Comparison of ENCODE assay signal across 16 cellular contexts in the genomic region with DNA sequence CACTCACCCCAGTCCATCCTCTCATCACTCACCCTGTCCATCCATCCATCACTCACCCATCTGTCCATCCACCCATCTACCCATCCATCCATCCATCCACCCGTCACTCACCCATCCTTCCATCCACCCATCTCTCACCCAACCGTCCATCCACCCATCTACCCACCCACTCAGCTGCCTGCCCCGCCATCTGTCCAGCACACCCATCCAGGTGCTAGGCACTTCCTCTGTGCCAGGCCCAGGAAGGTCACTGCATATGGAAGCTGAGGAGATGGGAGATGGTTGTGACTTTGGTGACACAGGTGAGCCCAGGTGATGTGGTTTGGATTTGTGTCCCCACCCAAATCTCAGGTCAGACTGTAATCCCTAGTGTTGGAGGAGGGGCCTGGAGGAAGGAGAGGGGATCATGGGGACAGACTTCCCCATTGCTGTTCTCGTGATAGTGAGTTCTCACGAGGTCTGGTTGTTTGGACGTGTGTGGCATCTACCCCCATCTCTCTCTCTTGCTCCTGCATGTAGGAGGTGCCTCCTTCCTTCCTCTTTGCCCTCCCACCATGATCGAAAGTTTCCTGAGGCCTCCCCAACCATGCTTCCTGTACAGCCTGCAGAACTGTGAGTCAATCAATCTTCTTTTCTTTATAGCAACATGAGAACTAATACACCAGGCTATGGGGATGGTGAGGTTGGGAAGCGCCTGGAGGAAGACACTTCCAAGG. TPM values are rescaled to one million over a fixed set of nuclear protein-coding genes. Genes with fewer than 3 reads are reported as not detected.
A peak's percentile ranks its signal among the peaks of the same experiment; 100 is the strongest.
DNase-seq lines count a peak whose midpoint lies in the region; ATAC-seq and TF ChIP-seq lines count a peak whose summit lies in the region.
"Had no signal": no experiment of that assay in that cellular context is flagged by ENCODE, and none has a peak within 500 bp of the region (broad histone marks: within the 10 kb centered on the region; RNA-seq: fewer than 3 reads in every experiment).

No MANE protein-coding gene starts in this region.

- no peak for ATAC-seq in activated naive CD8-positive, alpha-beta T cell treated with anti-CD3 and anti-CD28 coated beads, Interleukin-2, amount 10 ng/mL, durations not matched to agents 7 days and 5 days (ENCODE audit: low read depth)
- no peak for ATAC-seq in activated T-cell treated with anti-CD3 and anti-CD28 coated beads, Interleukin-2, amount 50 U/mL, for 72 hours (replicated peaks in 1 of 2)

- peaks cover 48 to 49% of the 10 kb centered on the region in 2 donors for H3K36me3 Mint-ChIP-seq in CD4-positive, alpha-beta memory T cell
- H3K36me3 Mint-ChIP-seq in activated naive CD8-positive, alpha-beta T cell treated with anti-CD3 and anti-CD28 coated beads, Interleukin-2, amount 10 ng/mL, durations not matched to agents 7 days and 5 days, result peaks cover 32% of the 10 kb centered on the region
- peaks cover 32% of the 10 kb centered on the region for H3K36me3 Mint-ChIP-seq in neural crest cell (ENCODE audit: low read depth)
- peaks cover 14 to 24% of the 10 kb centered on the region in 2 donors for H3K36me3 Mint-ChIP-seq in activated T-cell treated with anti-CD3 and anti-CD28 coated beads, Interleukin-2, amount 50 U/mL, for 72 hours (ENCODE audit: insufficient read depth in 2 of 2)

- H3K27ac ChIP-seq in CD4-positive, alpha-beta memory T cell (ENCODE audit: low read depth, low read length), result no peak overlapping the region
- H3K27ac ChIP-seq in brain microvascular endothelial cell, result no peak overlapping the region

- TF ChIP-seq CTCF in neural crest cell (conservative IDR thresholded peaks at IDR 0.05) (no peak), brain microvascular endothelial cell (IDR thresholded peaks at IDR 0.05; ENCODE audit: low read depth, low read length, missing control alignments) (no peak)

- no peak for DNase-seq in CD4-positive, alpha-beta memory T cell
- DNase-seq in Kasumi-1 (lab: John Stamatoyannopoulos, UW), result peak; percentile 64 to 66
- peak; percentile 19 for DNase-seq in activated naive CD8-positive, alpha-beta T cell treated with anti-CD3 and anti-CD28 coated beads, Interleukin-2, amount 10 ng/mL, durations not matched to agents 7 days and 5 days
- no peak for DNase-seq in neural crest cell (ENCODE audit: low read depth, low spot score)
- no peak for DNase-seq in NCI-H82 (lab: John Stamatoyannopoulos, UW)
- no peak for DNase-seq in HEK293T (ENCODE audit: extremely low spot score)
- DNase-seq in activated T-cell treated with anti-CD3 and anti-CD28 coated beads, Interleukin-2, amount 50 U/mL, for 72 hours, result no peak
- no peak for DNase-seq in brain microvascular endothelial cell
- DNase-seq: amniotic stem cell; C1 segment of cervical spinal cord; erythroblast; NCI-H1105; NCI-H2227 treated with DMSO at 0.1 percent for 48 hours; SJCRH30; stimulated activated CD4-positive, alpha-beta T cell treated with anti-CD3 and anti-CD28 coated beads, Interleukin-15, amount 100 ng/mL, for 24 hours had no signal

- no peaks in the 10 kb centered on the region for H3K9me3 ChIP-seq in CD4-positive, alpha-beta memory T cell (ENCODE audit: control insufficient read depth in 1 of 2, low read length in 2 of 2)
- H3K9me3 ChIP-seq: SJCRH30 had no signal

- POLR2A ChIA-PET in CD4-positive, alpha-beta memory T cell (lab: Charles Lee; ENCODE audit: partially characterized antibody), result no interaction called here
- POLR2A ChIA-PET in activated naive CD8-positive, alpha-beta T cell treated with anti-CD3 and anti-CD28 coated beads, Interleukin-2, amount 10 ng/mL, durations not matched to agents 7 days and 5 days (lab: Charles Lee), result no interaction called here
- POLR2A ChIA-PET in HEK293T (lab: Yijun Ruan, JAX), result no interaction called here

- H3K36me3 ChIP-seq in CD4-positive, alpha-beta memory T cell (ENCODE audit: insufficient read depth, low read length), result peaks cover 50% of the 10 kb centered on the region
- H3K36me3 ChIP-seq in brain microvascular endothelial cell (replicated peaks), result peaks cover 36% of the 10 kb centered on the region

- intact Hi-C loops in CD4-positive, alpha-beta memory T cell (cut with micrococcal nuclease), result no loop called here

- H3K4me1 ChIP-seq in CD4-positive, alpha-beta memory T cell (ENCODE audit: insufficient read depth, low read length), result no peaks in the 10 kb centered on the region

- CTCF ChIA-PET in CD4-positive, alpha-beta memory T cell (lab: Charles Lee; ENCODE audit: partially characterized antibody), result no interaction called here
- CTCF ChIA-PET in HEK293T (lab: Yijun Ruan, JAX), result no interaction called here

- in situ Hi-C loops in brain microvascular endothelial cell (cut with HindIII; ENCODE audit: low pct_ligation_motif_present, low sequenced_read_pairs), result no loop called here

- peak overlapping the region in 3 of 8 donors; percentile 9 to 35 (median 34) for H3K4me3 Mint-ChIP-seq in CD4-positive, alpha-beta memory T cell
- no peak overlapping the region for H3K4me3 Mint-ChIP-seq in activated naive CD8-positive, alpha-beta T cell treated with anti-CD3 and anti-CD28 coated beads, Interleukin-2, amount 10 ng/mL, durations not matched to agents 7 days and 5 days
- H3K4me3 Mint-ChIP-seq in neural crest cell, result no peak overlapping the region
- H3K4me3 Mint-ChIP-seq in activated T-cell treated with anti-CD3 and anti-CD28 coated beads, Interleukin-2, amount 50 U/mL, for 72 hours, result no peak overlapping the region
- H3K4me3 Mint-ChIP-seq: type B pancreatic cell had no signal

- peaks cover 0 to 8% (median 4%) of the 10 kb centered on the region in 4 donors for H3K4me1 Mint-ChIP-seq in CD4-positive, alpha-beta memory T cell
- peaks cover 6% of the 10 kb centered on the region for H3K4me1 Mint-ChIP-seq in activated naive CD8-positive, alpha-beta T cell treated with anti-CD3 and anti-CD28 coated beads, Interleukin-2, amount 10 ng/mL, durations not matched to agents 7 days and 5 days
- H3K4me1 Mint-ChIP-seq in neural crest cell, result no peaks in the 10 kb centered on the region
- H3K4me1 Mint-ChIP-seq in activated T-cell treated with anti-CD3 and anti-CD28 coated beads, Interleukin-2, amount 50 U/mL, for 72 hours (ENCODE audit: low read depth), result peaks cover 5% of the 10 kb centered on the region

- no peaks in the 10 kb centered on the region for H3K27me3 Mint-ChIP-seq in CD4-positive, alpha-beta memory T cell
- no peaks in the 10 kb centered on the region for H3K27me3 Mint-ChIP-seq in activated naive CD8-positive, alpha-beta T cell treated with anti-CD3 and anti-CD28 coated beads, Interleukin-2, amount 10 ng/mL, durations not matched to agents 7 days and 5 days
- H3K27me3 Mint-ChIP-seq in neural crest cell (ENCODE audit: low read depth), result no peaks in the 10 kb centered on the region
- no peaks in the 10 kb centered on the region for H3K27me3 Mint-ChIP-seq in activated T-cell treated with anti-CD3 and anti-CD28 coated beads, Interleukin-2, amount 50 U/mL, for 72 hours (ENCODE audit: low read depth)
- H3K27me3 Mint-ChIP-seq: type B pancreatic cell had no signal

- H3K4me3 ChIP-seq in CD4-positive, alpha-beta memory T cell (ENCODE audit: low read length in 2 of 2), result no peak overlapping the region
- H3K4me3 ChIP-seq in brain microvascular endothelial cell (ENCODE audit: low read depth, low read length), result no peak overlapping the region
- H3K4me3 ChIP-seq: SJCRH30 had no signal

- H3K9me3 Mint-ChIP-seq in CD4-positive, alpha-beta memory T cell, result peaks cover 0 to 12% (median 0%) of the 10 kb centered on the region in 8 donors
- peaks cover 14% of the 10 kb centered on the region for H3K9me3 Mint-ChIP-seq in activated naive CD8-positive, alpha-beta T cell treated with anti-CD3 and anti-CD28 coated beads, Interleukin-2, amount 10 ng/mL, durations not matched to agents 7 days and 5 days
- peaks cover 2% of the 10 kb centered on the region for H3K9me3 Mint-ChIP-seq in neural crest cell
- H3K9me3 Mint-ChIP-seq in activated T-cell treated with anti-CD3 and anti-CD28 coated beads, Interleukin-2, amount 50 U/mL, for 72 hours, result peaks cover 6 to 12% of the 10 kb centered on the region in 2 donors
- H3K9me3 Mint-ChIP-seq: type B pancreatic cell had no signal

- no peaks in the 10 kb centered on the region for H3K27me3 ChIP-seq in CD4-positive, alpha-beta memory T cell (ENCODE audit: insufficient read depth, low read length)
- no peaks in the 10 kb centered on the region for H3K27me3 ChIP-seq in brain microvascular endothelial cell (replicated peaks)
- H3K27me3 ChIP-seq: SJCRH30 had no signal

- peak overlapping the region in 6 of 7 donors; percentile 62 to 89 (median 74) for H3K27ac Mint-ChIP-seq in CD4-positive, alpha-beta memory T cell
- peak overlapping the region; percentile 42 for H3K27ac Mint-ChIP-seq in activated naive CD8-positive, alpha-beta T cell treated with anti-CD3 and anti-CD28 coated beads, Interleukin-2, amount 10 ng/mL, durations not matched to agents 7 days and 5 days
- peak overlapping the region; percentile 57 for H3K27ac Mint-ChIP-seq in neural crest cell (ENCODE audit: unreplicated experiment)
- H3K27ac Mint-ChIP-seq in activated T-cell treated with anti-CD3 and anti-CD28 coated beads, Interleukin-2, amount 50 U/mL, for 72 hours, result no peak overlapping the region
- H3K27ac Mint-ChIP-seq: type B pancreatic cell had no signal

TF ChIP-seq in HEK293T, 16 proteins besides CTCF, POLR2A, EP300 and RAD21:
- TF ChIP-seq SUZ12 (IDR thresholded peaks at IDR 0.05) (no peak), BHLHE40 (IDR thresholded peaks at IDR 0.05; ENCODE audit: borderline replicate concordance) (no peak), FOXA1 (IDR thresholded peaks at IDR 0.05) (no peak), ARNT (IDR thresholded peaks at IDR 0.05) (no peak), LEF1 (IDR thresholded peaks at IDR 0.05; ENCODE audit: borderline replicate concordance) (no peak), FOXK2 (IDR thresholded peaks at IDR 0.05) (no peak), TARDBP (IDR thresholded peaks at IDR 0.05) (no peak), HDGF (IDR thresholded peaks at IDR 0.05; ENCODE audit: borderline replicate concordance) (no peak), SP1 (IDR thresholded peaks at IDR 0.05) (no peak), CTBP1 (IDR thresholded peaks at IDR 0.05; ENCODE audit: borderline replicate concordance) (no peak)

RNA-seq across cellular contexts. Expression of gene C13orf46, which starts 15.9 kb away (rescaled TPM):
- 10 to 100 TPM; 13.9 to 14.2 TPM for total RNA-seq in CD4-positive, alpha-beta memory T cell
- polyA plus RNA-seq in CD4-positive, alpha-beta memory T cell, result 1 to 10 TPM in 1 of 2 donors, not detected in 1; 1.5 TPM
- total RNA-seq in activated naive CD8-positive, alpha-beta T cell treated with anti-CD3 and anti-CD28 coated beads, Interleukin-2, amount 10 ng/mL, durations not matched to agents 7 days and 5 days, result 1 to 10 TPM; 4.0 to 4.9 TPM
- total RNA-seq in neural crest cell, result 0.66 and 1.9 TPM in 2 replicates
- total RNA-seq in activated T-cell treated with anti-CD3 and anti-CD28 coated beads, Interleukin-2, amount 50 U/mL, for 72 hours, result 1 to 10 TPM; 4.6 to 6.9 TPM

Comparison
In these comparisons a context has a peak if more than half of its experiments do, and no peak if none do; other contexts are left out.
1. DNase-seq: peak in Kasumi-1 (2 of 2) and activated naive CD8-positive, alpha-beta T cell treated with anti-CD3 and anti-CD28 coated beads, Interleukin-2, amount 10 ng/mL, durations not matched to agents 7 days and 5 days (single experiment); none in CD4-positive, alpha-beta memory T cell (0 of 5), neural crest cell (single experiment), NCI-H82 (single experiment), HEK293T (single experiment), activated T-cell treated with anti-CD3 and anti-CD28 coated beads, Interleukin-2, amount 50 U/mL, for 72 hours (0 of 2) and brain microvascular endothelial cell (single experiment).